In the genomic region with DNA sequence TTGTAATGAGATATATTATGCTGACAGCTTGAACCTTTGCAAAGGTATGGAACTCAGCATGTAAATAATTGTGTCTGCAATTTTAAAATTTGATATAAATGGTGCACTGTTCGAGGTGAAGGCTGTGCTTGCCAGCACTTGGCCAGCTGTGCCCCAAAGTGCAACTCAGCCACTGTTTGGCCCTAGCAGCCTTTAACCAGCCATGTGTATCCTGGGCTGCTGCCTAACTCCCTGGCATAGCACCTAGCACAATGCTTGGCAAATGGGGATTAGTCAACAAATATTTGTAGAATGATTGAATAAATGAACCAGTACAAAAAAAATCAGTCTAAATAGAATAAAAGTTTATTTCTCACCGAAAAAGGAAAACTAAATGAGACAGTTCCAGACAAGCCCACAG, we compare ENCODE assay signal across 28 cellular contexts.
"Had no signal": no experiment of that assay in that cellular context is flagged by ENCODE, and none has a peak within 500 bp of the region (broad histone marks: within the 10 kb centered on the region; RNA-seq: fewer than 3 reads in every experiment).

No MANE protein-coding gene starts in this region.

- H3K4me1 ChIP-seq: SJCRH30 had no signal

- H3K9me3 Mint-ChIP-seq: T-cell had no signal

- H3K9me3 ChIP-seq: MG63, SJCRH30 had no signal

- H3K36me3 Mint-ChIP-seq: T-cell had no signal

- H3K4me3 ChIP-seq: MG63, PC-9, SJCRH30, SK-N-MC had no signal

- H3K4me3 Mint-ChIP-seq: T-cell had no signal

- H3K4me1 Mint-ChIP-seq: T-cell had no signal

- DNase-seq: Kasumi-1, MG63, MV-4-11, NCI-H1105, NCI-H1417 treated with DMSO at 0.1 percent for 48 hours, NCI-H1436 treated with DMSO at 0.1 percent for 48 hours, NCI-H1694 treated with DMSO at 0.1 percent for 48 hours, NCI-H187 treated with DMSO at 0.1 percent for 48 hours, NCI-H2029, NCI-H2171 treated with DMSO at 0.1 percent for 48 hours, NCI-H2227 treated with DMSO at 0.1 percent for 48 hours, NCI-H345, NCI-H446, NCI-H510A treated with DMSO at 0.1 percent for 48 hours, NCI-H524 treated with DMSO at 0.1 percent for 48 hours, NCI-H526 treated with DMSO at 0.1 percent for 48 hours, NCI-H774, PC-9, SHP77, SIG-M5, SJCRH30, T-cell had no signal

- H3K27ac Mint-ChIP-seq: T-cell had no signal

- FAIRE-seq: RCC 7860 had no signal

- H3K36me3 ChIP-seq: MG63, SJCRH30 had no signal

- ATAC-seq: Panc1, Right ventricle myocardium inferior, SK-N-SH treated with all-trans-retinoic acid at 6 μM for 48 hours, T-cell had no signal

- H3K27ac ChIP-seq: PC-9, RWPE1, SJCRH30, SK-N-MC had no signal

- H3K27me3 ChIP-seq: MG63, SJCRH30 had no signal
